ENCODE assay signal across 15 cellular contexts in the genomic region with DNA sequence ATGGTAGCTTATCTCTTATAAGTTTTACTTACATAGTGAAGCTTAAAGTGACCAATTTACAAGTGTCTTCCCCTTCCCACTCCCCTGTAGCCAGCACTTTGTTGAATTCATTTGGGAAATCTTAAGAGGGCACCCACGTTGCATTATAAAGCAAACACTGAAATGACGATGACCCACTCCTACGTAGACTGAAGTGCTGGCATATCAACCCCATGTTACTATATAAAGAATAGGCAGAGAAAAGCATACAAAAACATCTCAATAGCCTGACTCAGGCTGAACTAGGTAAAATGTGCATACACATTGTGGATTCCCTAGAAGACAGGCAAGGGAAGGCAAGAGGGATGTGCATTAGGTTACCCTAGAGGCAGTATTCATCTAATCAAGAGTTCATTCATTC.
DNase-seq lines count a peak whose midpoint lies in the region; TF ChIP-seq lines count a peak whose summit lies in the region.
"Had no signal": no experiment of that assay in that cellular context is flagged by ENCODE, and none has a peak within 500 bp of the region (broad histone marks: within the 10 kb centered on the region; RNA-seq: fewer than 3 reads in every experiment).

No MANE protein-coding gene starts in this region.

- peak; percentile 59 for DNase-seq in DMS153 (lab: John Stamatoyannopoulos, UW)
- DNase-seq in HFFc6: peak; percentile 21
- peak; percentile 16 for DNase-seq in iris pigment epithelial cell (ENCODE audit: low read depth)
- DNase-seq in MV-4-11 (lab: John Stamatoyannopoulos, UW): no peak
- no peak for DNase-seq in activated CD4-positive, CD25-positive, alpha-beta regulatory T cell treated with anti-CD3 and anti-CD28 coated beads, Interleukin-2, amount 50 U/mL, for 72 hours
- DNase-seq in GDM1 (lab: John Stamatoyannopoulos, UW): no peak
- no peak for DNase-seq in EL
- DNase-seq: activated CD4-positive, alpha-beta T cell treated with anti-CD3 and anti-CD28 coated beads, Interleukin-2, amount 50 U/mL, for 48 hours; activated T-cell treated with anti-CD3 and anti-CD28 coated beads, Interleukin-2, amount 50 U/mL, for 48 hours; NCI-H2081 treated with DMSO at 0.1 percent for 48 hours; retina; SK-N-SH had no signal

- TF ChIP-seq CTCF in HFFc6 (IDR thresholded peaks at IDR 0.05) (no peak), WI38 (IDR thresholded peaks at IDR 0.05; ENCODE audit: low read depth, low read length) (no peak)

- no peaks in the 10 kb centered on the region; the same call in 1 of the 2 replicates for H3K27me3 Mint-ChIP-seq in HFFc6 (ENCODE audit: insufficient read depth)

- peaks cover 79% of the 10 kb centered on the region for H3K4me1 Mint-ChIP-seq in HFFc6 (ENCODE audit: low read depth)
- H3K4me1 Mint-ChIP-seq: central memory CD8-positive, alpha-beta T cell had no signal

- no peaks in the 10 kb centered on the region for H3K36me3 Mint-ChIP-seq in HFFc6 (ENCODE audit: low read depth)

- H3K27ac Mint-ChIP-seq in HFFc6: peak overlapping the region; percentile 76

- H3K9me3 Mint-ChIP-seq in HFFc6: no peaks in the 10 kb centered on the region
- H3K9me3 Mint-ChIP-seq: central memory CD8-positive, alpha-beta T cell; nephron had no signal

- H3K4me3 ChIP-seq in WI38 (ENCODE audit: low read depth, low read length): peak overlapping the region; percentile 4; the same call in 1 of the 2 replicates

- peak overlapping the region; percentile 69; the same call in 1 of the 2 replicates for H3K4me3 Mint-ChIP-seq in HFFc6
- H3K4me3 Mint-ChIP-seq: central memory CD8-positive, alpha-beta T cell; nephron had no signal

Comparison
In these comparisons a context has a peak if more than half of its experiments do, and no peak if none do; other contexts are left out.
1. DNase-seq: peak in DMS153 (single experiment), HFFc6 (single experiment) and iris pigment epithelial cell (single experiment); none in MV-4-11 (single experiment), activated CD4-positive, CD25-positive, alpha-beta regulatory T cell treated with anti-CD3 and anti-CD28 coated beads, Interleukin-2, amount 50 U/mL, for 72 hours (single experiment), GDM1 (single experiment) and EL (single experiment).